8 cellular contexts compared by ENCODE assay signal in the genomic region with DNA sequence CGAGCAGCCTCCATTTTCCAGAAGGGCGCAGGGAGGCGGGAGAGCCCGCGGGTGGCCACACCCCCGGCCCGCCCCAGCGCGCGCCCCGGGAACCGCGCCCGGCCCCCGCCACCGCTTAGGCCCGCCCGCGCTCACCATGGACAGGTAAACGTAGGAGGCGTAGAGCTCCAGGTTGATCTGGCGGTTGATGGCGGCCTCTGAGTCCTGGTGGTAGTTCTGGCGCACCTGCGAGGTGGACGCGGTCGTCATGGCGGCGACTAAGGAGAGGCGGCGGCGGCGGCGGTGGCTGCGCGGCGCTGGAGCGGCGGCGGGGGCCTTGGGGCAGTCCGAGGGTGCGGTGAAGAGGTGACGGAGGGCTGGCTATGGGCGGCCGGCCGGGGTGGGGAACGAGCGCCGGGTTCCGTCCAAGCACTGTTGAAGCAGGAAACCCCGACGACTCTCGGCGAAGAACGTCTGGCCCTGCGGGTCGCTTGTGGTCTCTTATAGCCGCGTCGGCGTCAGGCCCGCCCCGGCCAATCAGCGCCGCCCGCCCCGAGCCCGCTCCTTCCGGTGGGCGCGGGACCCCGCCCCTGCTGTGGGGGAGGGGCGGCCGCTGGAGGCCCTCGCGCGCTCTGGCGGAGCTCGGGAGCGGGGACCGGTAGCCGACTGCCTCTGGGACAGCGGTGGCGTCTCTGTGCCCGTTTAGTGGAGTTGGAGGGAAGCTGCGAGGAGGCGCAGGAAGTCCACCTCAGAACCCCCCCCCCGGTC. TPM values are rescaled to one million over a fixed set of nuclear protein-coding genes. Genes with fewer than 3 reads are reported as not detected.
DNase-seq lines count a peak whose midpoint lies in the region; ATAC-seq and TF ChIP-seq lines count a peak whose summit lies in the region.

A gene (minus strand): TSS at position 458 of the 747 bp plus-strand sequence. CDS start 209 bp downstream, at position 249.

- TF ChIP-seq CTCF in astrocyte of the cerebellum (IDR thresholded peaks at IDR 0.05; ENCODE audit: low read depth, low read length, missing control alignments), result no peak
- no peak for TF ChIP-seq CTCF in hepatocyte (IDR thresholded peaks at IDR 0.05; ENCODE audit: poor library complexity)
- TF ChIP-seq CTCF in retinal pigment epithelial cell (conservative IDR thresholded peaks at IDR 0.05; ENCODE audit: low read depth, low read length), result no peak

- H2AFZ ChIP-seq in hepatocyte, result peak within 1 kb of the TSS; percentile 28

- TF ChIP-seq POLR2A in GM15510 (IDR thresholded peaks at IDR 0.05; ENCODE audit: borderline replicate concordance, extremely low read depth, insufficient read length), result peak; percentile 95

- peak; percentile 70 for ATAC-seq in HG02885 (IDR thresholded peaks at IDR 0.05; ENCODE audit: poor library complexity, unreplicated experiment)
- ATAC-seq in GM19395 (IDR thresholded peaks at IDR 0.05; ENCODE audit: unreplicated experiment), result no peak

- H4K20me1 ChIP-seq in hepatocyte (ENCODE audit: insufficient read depth, poor library complexity, severe bottlenecking), result peaks cover 34% of the 10 kb centered on the region

- H3K27ac ChIP-seq in hepatocyte, result peak within 1 kb of the TSS; percentile 98

- in situ Hi-C loops in astrocyte of the cerebellum (cut with HindIII; ENCODE audit: low sequenced_read_pairs), result no loop called here

- WGBS in hepatocyte (ENCODE audit: low lambda C conversion rate, missing lambda C conversion rate), result 2% methylated on average over 52 of the region's 89 CpGs

- peaks cover 40% of the 10 kb centered on the region for H3K4me1 ChIP-seq in hepatocyte (ENCODE audit: insufficient read depth)

- H3K79me2 ChIP-seq in hepatocyte, result peaks cover 55% of the 10 kb centered on the region

- DNase-seq in NCI-H187 treated with DMSO at 0.1 percent for 48 hours (lab: John Stamatoyannopoulos, UW) (peak; percentile 29), T1000 (lab: John Stamatoyannopoulos, UW) (peak; percentile 85), astrocyte of the cerebellum (ENCODE audit: low read depth) (peak; percentile 59), hepatocyte (ENCODE audit: low spot score) (peak; percentile 97), retinal pigment epithelial cell (ENCODE audit: low read depth) (no peak)

- H3K9me2 ChIP-seq in hepatocyte (replicated peaks; ENCODE audit: insufficient read depth), result no peaks in the 10 kb centered on the region

- no peaks in the 10 kb centered on the region for H3K27me3 ChIP-seq in hepatocyte

- no peaks in the 10 kb centered on the region for H3K9me3 ChIP-seq in hepatocyte (ENCODE audit: low read depth)

- no peaks in the 10 kb centered on the region for H3K36me3 ChIP-seq in hepatocyte (replicated peaks; ENCODE audit: insufficient read depth, low read depth)

- peak within 1 kb of the TSS; percentile 90 for H3K4me2 ChIP-seq in hepatocyte

- H3K4me3 ChIP-seq in astrocyte of the cerebellum (ENCODE audit: low read depth, low read length) (peak within 1 kb of the TSS; percentile 97), hepatocyte (peak within 1 kb of the TSS; percentile 93), retinal pigment epithelial cell (ENCODE audit: low read length) (peak within 1 kb of the TSS; percentile 100)

RNA-seq across cellular contexts. Expression of the gene that starts here (rescaled TPM):
- 1,071 and 1,519 TPM in 2 replicates for total RNA-seq in hepatocyte
- polyA plus RNA-seq in hepatocyte, result 8,379 and 8,694 TPM in 2 replicates
